In genomic region chr12:51318057-51318806, GRCh38 we compare ENCODE assay signal across 16 cellular contexts. TPM values are rescaled to one million over a fixed set of nuclear protein-coding genes. Genes with fewer than 3 reads are reported as not detected.
DNase-seq lines count a peak whose midpoint lies in the region; ATAC-seq and TF ChIP-seq lines count a peak whose summit lies in the region.
"Not testable (repeated sequence)": the region's sequence is repeated elsewhere in the genome, so short reads cannot be mapped to it uniquely, and the experiment has no call there.
"Had no signal": no experiment of that assay in that cellular context is flagged by ENCODE, and none has a peak within 500 bp of the region (broad histone marks: within the 10 kb centered on the region; RNA-seq: fewer than 3 reads in every experiment).

No MANE protein-coding gene starts in this region.

- intact Hi-C loops in CD4-positive, alpha-beta T cell (cut with DNase I, micrococcal nuclease): loop anchor here in 1 of 2 experiments (2.0 kb wide), 1 partner anchor 51 kb away; no protein-coding TSS in a partner anchor
- intact Hi-C loops in esophagus squamous epithelium (cut with DNase I): not testable (repeated sequence)

- H3K36me3 ChIP-seq in esophagus squamous epithelium: not testable (repeated sequence)

- H3K9me3 Mint-ChIP-seq in CD4-positive, alpha-beta T cell; IgD-negative memory B cell; T-helper 1 cell treated with Interleukin-12 subunit alpha and Interleukin-12 subunit beta and Interleukin-4 antibody, amounts not matched to agents 30 μg/mL and 1 μg/mL, for 36 hours; activated T-cell treated with anti-CD3 and anti-CD28 coated beads, Interleukin-2, amount 50 U/mL, for 24 hours; natural killer cell treated with Interleukin-12 subunit alpha and Interleukin-12 subunit beta and Interleukin-15 and Interleukin-18, amount 100 ng/mL, for 72 hours; stimulated activated naive CD8-positive, alpha-beta T cell treated with anti-CD3 and anti-CD28 coated beads, Interleukin-15, amount 100 ng/mL, for 72 hours: not testable (repeated sequence)

- 74 to 76% methylated on average over 6 to 7 of the region's 8 CpGs for WGBS in esophagus squamous epithelium, 2 donors

- not testable (repeated sequence) for H3K27me3 Mint-ChIP-seq in CD4-positive, alpha-beta T cell; IgD-negative memory B cell; T-helper 1 cell treated with Interleukin-12 subunit alpha and Interleukin-12 subunit beta and Interleukin-4 antibody, amounts not matched to agents 30 μg/mL and 1 μg/mL, for 36 hours (ENCODE audit: low read depth); activated T-cell treated with anti-CD3 and anti-CD28 coated beads, Interleukin-2, amount 50 U/mL, for 24 hours; natural killer cell treated with Interleukin-12 subunit alpha and Interleukin-12 subunit beta and Interleukin-15 and Interleukin-18, amount 100 ng/mL, for 72 hours; stimulated activated naive CD8-positive, alpha-beta T cell treated with anti-CD3 and anti-CD28 coated beads, Interleukin-15, amount 100 ng/mL, for 72 hours

- peak overlapping the region; percentile 75 for H3K27ac ChIP-seq in CD4-positive, alpha-beta T cell (ENCODE audit: low read depth, low read length)
- peak overlapping the region; percentile 12 to 76 (median 72) for H3K27ac ChIP-seq in esophagus squamous epithelium

- not testable (repeated sequence) for TF ChIP-seq CTCF in CD4-positive, alpha-beta T cell (IDR thresholded peaks at IDR 0.05); esophagus squamous epithelium (IDR thresholded peaks at IDR 0.05)

- peaks cover 23 to 60% (median 24%) of the 10 kb centered on the region in 3 donors for H3K4me1 ChIP-seq in esophagus squamous epithelium

- not testable (repeated sequence) for H3K4me3 ChIP-seq in esophagus squamous epithelium

- peaks cover 78% of the 10 kb centered on the region for H3K4me1 Mint-ChIP-seq in CD4-positive, alpha-beta T cell (ENCODE audit: low read depth)
- H3K4me1 Mint-ChIP-seq in IgD-negative memory B cell: peaks cover 45 to 51% (median 51%) of the 10 kb centered on the region in 3 donors
- peaks cover 58% of the 10 kb centered on the region for H3K4me1 Mint-ChIP-seq in T-helper 1 cell treated with Interleukin-12 subunit alpha and Interleukin-12 subunit beta and Interleukin-4 antibody, amounts not matched to agents 30 μg/mL and 1 μg/mL, for 36 hours (ENCODE audit: low read depth)
- peaks cover 73% of the 10 kb centered on the region for H3K4me1 Mint-ChIP-seq in activated T-cell treated with anti-CD3 and anti-CD28 coated beads, Interleukin-2, amount 50 U/mL, for 24 hours (ENCODE audit: low read depth)
- H3K4me1 Mint-ChIP-seq in natural killer cell treated with Interleukin-12 subunit alpha and Interleukin-12 subunit beta and Interleukin-15 and Interleukin-18, amount 100 ng/mL, for 72 hours (ENCODE audit: low read depth in 2 of 2): peaks cover 59 to 71% of the 10 kb centered on the region in 2 donors
- peaks cover 75% of the 10 kb centered on the region for H3K4me1 Mint-ChIP-seq in stimulated activated naive CD8-positive, alpha-beta T cell treated with anti-CD3 and anti-CD28 coated beads, Interleukin-15, amount 100 ng/mL, for 72 hours

- H3K27ac Mint-ChIP-seq in CD4-positive, alpha-beta T cell: peak overlapping the region; percentile 87
- peak overlapping the region; percentile 6 to 95 (median 44) for H3K27ac Mint-ChIP-seq in IgD-negative memory B cell
- H3K27ac Mint-ChIP-seq in T-helper 1 cell treated with Interleukin-12 subunit alpha and Interleukin-12 subunit beta and Interleukin-4 antibody, amounts not matched to agents 30 μg/mL and 1 μg/mL, for 36 hours: peak overlapping the region; percentile 92
- H3K27ac Mint-ChIP-seq in activated T-cell treated with anti-CD3 and anti-CD28 coated beads, Interleukin-2, amount 50 U/mL, for 24 hours: peak overlapping the region; percentile 90
- H3K27ac Mint-ChIP-seq in natural killer cell treated with Interleukin-12 subunit alpha and Interleukin-12 subunit beta and Interleukin-15 and Interleukin-18, amount 100 ng/mL, for 72 hours: peak overlapping the region; percentile 95 to 97
- peak overlapping the region; percentile 50 to 79 for H3K27ac Mint-ChIP-seq in stimulated activated naive CD8-positive, alpha-beta T cell treated with anti-CD3 and anti-CD28 coated beads, Interleukin-15, amount 100 ng/mL, for 72 hours

- not testable (repeated sequence) for TF ChIP-seq POLR2A in esophagus squamous epithelium (IDR thresholded peaks at IDR 0.05)

- peak overlapping the region; percentile 80 for H3K4me3 Mint-ChIP-seq in CD4-positive, alpha-beta T cell
- H3K4me3 Mint-ChIP-seq in IgD-negative memory B cell: peak overlapping the region; percentile 37 to 90 (median 79)
- peak overlapping the region; percentile 71 for H3K4me3 Mint-ChIP-seq in T-helper 1 cell treated with Interleukin-12 subunit alpha and Interleukin-12 subunit beta and Interleukin-4 antibody, amounts not matched to agents 30 μg/mL and 1 μg/mL, for 36 hours
- H3K4me3 Mint-ChIP-seq in activated T-cell treated with anti-CD3 and anti-CD28 coated beads, Interleukin-2, amount 50 U/mL, for 24 hours: not testable (repeated sequence)
- peak overlapping the region; percentile 93 for H3K4me3 Mint-ChIP-seq in natural killer cell treated with Interleukin-12 subunit alpha and Interleukin-12 subunit beta and Interleukin-15 and Interleukin-18, amount 100 ng/mL, for 72 hours
- H3K4me3 Mint-ChIP-seq in stimulated activated naive CD8-positive, alpha-beta T cell treated with anti-CD3 and anti-CD28 coated beads, Interleukin-15, amount 100 ng/mL, for 72 hours: peak overlapping the region; percentile 22 to 52

- H3K36me3 Mint-ChIP-seq in CD4-positive, alpha-beta T cell (ENCODE audit: low read depth): peaks cover 71% of the 10 kb centered on the region
- H3K36me3 Mint-ChIP-seq in IgD-negative memory B cell: peaks cover 17% of the 10 kb centered on the region
- peaks cover 39% of the 10 kb centered on the region for H3K36me3 Mint-ChIP-seq in T-helper 1 cell treated with Interleukin-12 subunit alpha and Interleukin-12 subunit beta and Interleukin-4 antibody, amounts not matched to agents 30 μg/mL and 1 μg/mL, for 36 hours (ENCODE audit: low read depth)
- H3K36me3 Mint-ChIP-seq in activated T-cell treated with anti-CD3 and anti-CD28 coated beads, Interleukin-2, amount 50 U/mL, for 24 hours (ENCODE audit: low read depth): peaks cover 47% of the 10 kb centered on the region
- peaks cover 22% of the 10 kb centered on the region for H3K36me3 Mint-ChIP-seq in natural killer cell treated with Interleukin-12 subunit alpha and Interleukin-12 subunit beta and Interleukin-15 and Interleukin-18, amount 100 ng/mL, for 72 hours

- not testable (repeated sequence) for ATAC-seq in CD4-positive, alpha-beta T cell (ENCODE audit: poor library complexity); natural killer cell treated with Interleukin-12 subunit alpha and Interleukin-12 subunit beta and Interleukin-15 and Interleukin-18, amount 100 ng/mL, for 72 hours; stimulated activated naive CD8-positive, alpha-beta T cell treated with anti-CD3 and anti-CD28 coated beads, Interleukin-15, amount 100 ng/mL, for 72 hours

- POLR2A ChIA-PET in CD4-positive, alpha-beta T cell (lab: Charles Lee): interaction anchor here (0.6 to 8.8 kb wide), 18 partner anchors 8 to 493 kb away, joined by 3 to 82 read pairs (median 6); partner anchors contain the start of genes DAZAP2, POU6F1 and SMAGP

- DNase-seq in CD4-positive, alpha-beta T cell: peak in 2 of 10 experiments; percentile 12 to 22
- DNase-seq in activated T-cell treated with anti-CD3 and anti-CD28 coated beads, Interleukin-2, amount 50 U/mL, for 24 hours; esophagus squamous epithelium (lab: John Stamatoyannopoulos, UW); natural killer cell treated with Interleukin-12 subunit alpha and Interleukin-12 subunit beta and Interleukin-15 and Interleukin-18, amount 100 ng/mL, for 72 hours (ENCODE audit: low spot score); stimulated activated naive CD8-positive, alpha-beta T cell treated with anti-CD3 and anti-CD28 coated beads, Interleukin-15, amount 100 ng/mL, for 72 hours: not testable (repeated sequence)
- DNase-seq in amniotic epithelial cell (ENCODE audit: low read depth): peak; percentile 19

- CTCF ChIA-PET in CD4-positive, alpha-beta T cell (lab: Charles Lee): interaction anchor here (0.6 to 10.7 kb wide), 7 partner anchors 10 to 1895 kb away, joined by 3 to 52 read pairs (median 3); no protein-coding TSS in a partner anchor

- not testable (repeated sequence) for H3K9me3 ChIP-seq in CD4-positive, alpha-beta T cell (ENCODE audit: control insufficient read depth, low read length); esophagus squamous epithelium

- not testable (repeated sequence) for H3K27me3 ChIP-seq in CD4-positive, alpha-beta T cell (ENCODE audit: control insufficient read depth, insufficient read depth, low read length); esophagus squamous epithelium

RNA-seq across cellular contexts. Expression of gene BIN2, which starts 5.7 kb away (rescaled TPM):
- total RNA-seq in CD4-positive, alpha-beta T cell: 100 to 1,000 TPM; 127 to 138 TPM
- 93.8 TPM for polyA plus RNA-seq in IgD-negative memory B cell
- 1 to 10 TPM; 1.7 to 5.5 (median 3.3) TPM for total RNA-seq in esophagus squamous epithelium
- total RNA-seq in natural killer cell treated with Interleukin-12 subunit alpha and Interleukin-12 subunit beta and Interleukin-15 and Interleukin-18, amount 100 ng/mL, for 72 hours: 100 to 1,000 TPM in 1 of 2 donors, 10 to 100 TPM in 1; 93.6 to 115 TPM
- total RNA-seq: pulmonary artery endothelial cell, SK-MEL-5 had no signal
- polyA plus RNA-seq: keratinocyte had no signal

RNA-seq across cellular contexts. Expression of gene CELA1, which starts 28.2 kb away (rescaled TPM):
- total RNA-seq in CD4-positive, alpha-beta T cell: 1 to 10 TPM in 1 of 2 experiments, under 1 TPM in 1; 0.85 to 1.2 TPM
- polyA plus RNA-seq in IgD-negative memory B cell: 0.58 TPM
- total RNA-seq in esophagus squamous epithelium: not detected
- under 1 TPM in 1 of 2 donors, not detected in 1; 0.31 TPM for total RNA-seq in natural killer cell treated with Interleukin-12 subunit alpha and Interleukin-12 subunit beta and Interleukin-15 and Interleukin-18, amount 100 ng/mL, for 72 hours
- total RNA-seq: lung; occipital lobe; pulmonary artery endothelial cell; SK-MEL-5; skeletal muscle tissue; T-helper 1 cell treated with Interleukin-12 subunit alpha and Interleukin-12 subunit beta and Interleukin-4 antibody, amounts not matched to agents 30 ng/mL and 1 ng/mL, for 36 hours; temporal lobe had no signal
- polyA plus RNA-seq: keratinocyte had no signal

RNA-seq across cellular contexts. Expression of gene SMAGP, which starts 48.0 kb away (rescaled TPM):
- total RNA-seq in CD4-positive, alpha-beta T cell: 1 to 10 TPM; 2.5 to 3.0 TPM
- polyA plus RNA-seq in IgD-negative memory B cell: 82.1 TPM
- 100 to 1,000 TPM in 3 of 4 donors, 10 to 100 TPM in 1; 97.8 to 169 (median 124) TPM for total RNA-seq in esophagus squamous epithelium
- 10 to 100 TPM in 1 of 2 donors, 1 to 10 TPM in 1; 3.8 to 11.5 TPM for total RNA-seq in natural killer cell treated with Interleukin-12 subunit alpha and Interleukin-12 subunit beta and Interleukin-15 and Interleukin-18, amount 100 ng/mL, for 72 hours

Comparison
In these comparisons a context has a peak if more than half of its experiments do, and no peak if none do; other contexts are left out.
1. H3K27ac Mint-ChIP-seq: peak in every context shown above with its lines; median percentile 96 in natural killer cell treated with Interleukin-12 subunit alpha and Interleukin-12 subunit beta and Interleukin-15 and Interleukin-18, amount 100 ng/mL, for 72 hours; 92 in T-helper 1 cell treated with Interleukin-12 subunit alpha and Interleukin-12 subunit beta and Interleukin-4 antibody, amounts not matched to agents 30 μg/mL and 1 μg/mL, for 36 hours; 90 in activated T-cell treated with anti-CD3 and anti-CD28 coated beads, Interleukin-2, amount 50 U/mL, for 24 hours; 87 in CD4-positive, alpha-beta T cell; 64 in stimulated activated naive CD8-positive, alpha-beta T cell treated with anti-CD3 and anti-CD28 coated beads, Interleukin-15, amount 100 ng/mL, for 72 hours; 44 in IgD-negative memory B cell.
2. RNA of gene BIN2, which starts 5.7 kb away (total RNA-seq): 127 to 138 TPM in CD4-positive, alpha-beta T cell and 93.6 to 115 TPM in natural killer cell treated with Interleukin-12 subunit alpha and Interleukin-12 subunit beta and Interleukin-15 and Interleukin-18, amount 100 ng/mL, for 72 hours; 1.7 to 5.5 TPM in esophagus squamous epithelium; every median in the first group is over 10 times any median in the second.
3. RNA of gene SMAGP, which starts 48.0 kb away (total RNA-seq): 97.8 to 169 TPM in esophagus squamous epithelium; 3.8 to 11.5 TPM in natural killer cell treated with Interleukin-12 subunit alpha and Interleukin-12 subunit beta and Interleukin-15 and Interleukin-18, amount 100 ng/mL, for 72 hours and 2.5 to 3.0 TPM in CD4-positive, alpha-beta T cell; every median in the first group is over 4 times any median in the second.